In genomic region chr1:110464340-110464739, GRCh38 we compare ENCODE assay signal across 20 cellular contexts. TPM values are rescaled to one million over a fixed set of nuclear protein-coding genes. Genes with fewer than 3 reads are reported as not detected.
A peak's percentile ranks its signal among the peaks of the same experiment; 100 is the strongest.
DNase-seq lines count a peak whose midpoint lies in the region; ATAC-seq and TF ChIP-seq lines count a peak whose summit lies in the region.
"Had no signal": no experiment of that assay in that cellular context is flagged by ENCODE, and none has a peak within 500 bp of the region (broad histone marks: within the 10 kb centered on the region; RNA-seq: fewer than 3 reads in every experiment).

No MANE protein-coding gene starts in this region.

- no peak for TF ChIP-seq CTCF in astrocyte of the spinal cord (IDR thresholded peaks at IDR 0.05; ENCODE audit: low read depth, low read length)
- no peak for TF ChIP-seq CTCF in foreskin fibroblast (IDR thresholded peaks at IDR 0.05; ENCODE audit: low read depth, low read length)

- no peaks in the 10 kb centered on the region for H3K36me3 ChIP-seq in skeletal muscle satellite cell (ENCODE audit: insufficient read depth, low read length)
- H3K36me3 ChIP-seq: Peyer's patch, uterus had no signal

- no peak overlapping the region for H3K4me3 ChIP-seq in astrocyte of the spinal cord (ENCODE audit: low read depth, low read length)
- H3K4me3 ChIP-seq in foreskin fibroblast (ENCODE audit: low read depth in 1 of 2, low read length in 2 of 2) = no peak overlapping the region
- H3K4me3 ChIP-seq in skeletal muscle satellite cell (ENCODE audit: low read length) = no peak overlapping the region
- H3K4me3 ChIP-seq: coronary artery, Peyer's patch, psoas muscle, uterus had no signal

- DNase-seq in EL (peak; percentile 28), astrocyte of the spinal cord (ENCODE audit: low read depth, low spot score) (peak; percentile 10), foreskin fibroblast (peak; percentile 21 to 49), NCI-H128 (lab: John Stamatoyannopoulos, UW; ENCODE audit: unreplicated experiment) (no peak)
- DNase-seq in stimulated activated naive CD8-positive, alpha-beta T cell treated with anti-CD3 and anti-CD28 coated beads, Interleukin-15, Interleukin-2, amounts not matched to agents 100 U/mL and 50 U/mL, for 24 hours = no peak
- DNase-seq in activated T-cell treated with anti-CD3 and anti-CD28 coated beads, Interleukin-2, amount 50 U/mL, for 1 hour = no peak
- DNase-seq: activated CD4-positive, CD25-positive, alpha-beta regulatory T cell; activated CD8-positive, alpha-beta memory T cell treated with anti-CD3 and anti-CD28 coated beads, Interleukin-2, amount 50 U/mL, for 4 hours; activated naive CD8-positive, alpha-beta T cell treated with anti-CD3 and anti-CD28 coated beads for 36 hours; Karpas-422; NCI-H187; NCI-H524 treated with DMSO at 0.1 percent for 48 hours; Peyer's patch; psoas muscle; uterus had no signal

- H3K4me2 ChIP-seq in skeletal muscle satellite cell (ENCODE audit: low read length) = peak overlapping the region; percentile 11

- no peak overlapping the region for H3K9ac ChIP-seq in skeletal muscle satellite cell (ENCODE audit: low read depth, low read length)

- H3K4me1 ChIP-seq in skeletal muscle satellite cell (ENCODE audit: control insufficient read depth, insufficient read depth, low read length) = peaks cover 17% of the 10 kb centered on the region
- H3K4me1 ChIP-seq: Peyer's patch, uterus had no signal

- in situ Hi-C loops in astrocyte of the spinal cord (cut with HindIII; ENCODE audit: low sequenced_read_pairs) = no loop called here

- ATAC-seq in stimulated activated naive CD8-positive, alpha-beta T cell treated with anti-CD3 and anti-CD28 coated beads, Interleukin-15, Interleukin-2, amounts not matched to agents 100 U/mL and 50 U/mL, for 24 hours = no peak
- ATAC-seq in HG02610 (IDR thresholded peaks at IDR 0.05; ENCODE audit: unreplicated experiment) = no peak
- ATAC-seq: psoas muscle; stimulated activated memory B cell treated with anti-CD40 and anti-IgM and Interleukin-4, amounts not matched to agents 10 μg/mL and 1 μg/mL and 100 μg/mL, for 72 hours had no signal

- no peaks in the 10 kb centered on the region for H3K9me3 ChIP-seq in skeletal muscle satellite cell (replicated peaks; ENCODE audit: low read length)
- H3K9me3 ChIP-seq: Peyer's patch, psoas muscle, uterus had no signal

- H3K27me3 ChIP-seq in skeletal muscle satellite cell (ENCODE audit: control insufficient read depth, insufficient read depth, low read length) = peaks cover 14% of the 10 kb centered on the region
- H3K27me3 ChIP-seq: Peyer's patch, uterus had no signal

RNA-seq across cellular contexts. Expression of gene PROK1, which starts 13.4 kb away (rescaled TPM):
- not detected in 2 replicates for total RNA-seq in skeletal muscle satellite cell (2012; rRNA removed)
- total RNA-seq: activated naive CD8-positive, alpha-beta T cell treated with anti-CD3 and anti-CD28 coated beads for 36 hours; Peyer's patch had no signal

RNA-seq across cellular contexts. Expression of gene KCNA10, which starts 54.6 kb away (rescaled TPM):
- total RNA-seq in skeletal muscle satellite cell (2012; rRNA removed) = not detected in 2 replicates
- total RNA-seq: activated naive CD8-positive, alpha-beta T cell treated with anti-CD3 and anti-CD28 coated beads for 36 hours; Peyer's patch; psoas muscle; T-helper 1 cell treated with Interleukin-12 subunit alpha and Interleukin-12 subunit beta and Interleukin-4 antibody, amounts not matched to agents 30 ng/mL and 1 ng/mL, for 36 hours; uterus had no signal

RNA-seq across cellular contexts. Expression of gene LAMTOR5, which starts 56.8 kb away (rescaled TPM):
- 73.8 and 90.6 TPM in 2 replicates for total RNA-seq in skeletal muscle satellite cell (2012; rRNA removed)

Comparison
In these comparisons a context has a peak if more than half of its experiments do, and no peak if none do; other contexts are left out.
1. DNase-seq: peak in EL (single experiment), astrocyte of the spinal cord (single experiment) and foreskin fibroblast (2 of 2); none in NCI-H128 (single experiment), stimulated activated naive CD8-positive, alpha-beta T cell treated with anti-CD3 and anti-CD28 coated beads, Interleukin-15, Interleukin-2, amounts not matched to agents 100 U/mL and 50 U/mL, for 24 hours (single experiment) and activated T-cell treated with anti-CD3 and anti-CD28 coated beads, Interleukin-2, amount 50 U/mL, for 1 hour (single experiment).